ENCODE assay signal across 1 cellular context in the genomic region with DNA sequence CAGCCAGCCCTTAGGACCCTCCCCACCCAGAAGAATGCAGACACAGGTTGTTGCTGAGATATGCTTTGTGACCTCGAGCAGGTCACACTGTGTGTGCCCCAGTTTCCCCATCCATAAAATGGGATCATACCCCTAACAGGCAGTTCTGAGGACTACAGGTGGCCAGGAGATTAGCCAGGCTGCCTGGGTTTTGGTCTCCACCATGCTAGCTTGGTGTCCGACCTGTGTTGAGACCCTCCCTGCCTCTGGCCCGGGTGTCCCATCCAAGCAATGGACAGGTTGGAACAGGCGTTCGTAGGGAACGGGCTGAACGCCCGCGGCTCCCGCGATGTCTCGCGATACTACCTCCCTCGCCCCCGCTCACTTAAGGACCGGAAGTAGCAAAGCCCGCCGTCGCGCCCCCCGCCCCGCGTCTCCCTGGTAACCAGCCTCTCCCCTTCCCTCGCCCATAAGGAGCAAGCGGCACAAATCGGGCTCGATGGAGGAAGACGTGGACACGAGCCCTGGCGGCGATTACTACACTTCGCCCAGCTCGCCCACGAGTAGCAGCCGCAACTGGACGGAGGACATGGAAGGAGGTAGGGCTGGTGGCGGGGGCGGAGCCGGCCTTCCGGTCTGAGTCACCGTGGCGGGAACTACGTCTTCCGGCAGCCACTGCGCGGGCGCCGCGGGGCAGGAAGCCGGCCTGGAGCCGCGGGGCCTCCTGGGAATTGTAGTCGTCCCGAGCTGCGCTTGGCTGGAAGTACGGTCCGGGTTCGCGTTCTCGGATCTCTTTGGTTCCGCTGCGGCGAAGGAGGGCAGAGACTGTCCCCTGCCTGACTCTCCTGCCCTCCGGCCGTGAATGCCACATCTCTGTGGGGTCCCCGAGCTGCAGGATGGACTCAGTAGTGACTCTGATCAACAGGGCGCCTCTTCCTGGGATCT.
A peak's percentile ranks its signal among the peaks of the same experiment; 100 is the strongest.
TF ChIP-seq lines count a peak whose summit lies in the region.

No MANE protein-coding gene starts in this region.

TF ChIP-seq in K562, 482 proteins besides CTCF, POLR2A, EP300 and RAD21 (continued from another document and continues in another):
- TF ChIP-seq, protein P1, sequence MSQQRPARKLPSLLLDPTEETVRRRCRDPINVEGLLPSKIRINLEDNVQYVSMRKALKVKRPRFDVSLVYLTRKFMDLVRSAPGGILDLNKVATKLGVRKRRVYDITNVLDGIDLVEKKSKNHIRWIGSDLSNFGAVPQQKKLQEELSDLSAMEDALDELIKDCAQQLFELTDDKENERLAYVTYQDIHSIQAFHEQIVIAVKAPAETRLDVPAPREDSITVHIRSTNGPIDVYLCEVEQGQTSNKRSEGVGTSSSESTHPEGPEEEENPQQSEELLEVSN (IDR thresholded peaks at IDR 0.05; ENCODE audit: borderline replicate concordance in 1 of 2, extremely low read depth in 1 of 2, insufficient read depth in 1 of 2, insufficient read length in 1 of 2, low read depth in 1 of 2, low read length in 1 of 2, poor library complexity in 1 of 2, severe bottlenecking in 1 of 2) = peak; percentile 67 to 74
- TF ChIP-seq, protein P2, sequence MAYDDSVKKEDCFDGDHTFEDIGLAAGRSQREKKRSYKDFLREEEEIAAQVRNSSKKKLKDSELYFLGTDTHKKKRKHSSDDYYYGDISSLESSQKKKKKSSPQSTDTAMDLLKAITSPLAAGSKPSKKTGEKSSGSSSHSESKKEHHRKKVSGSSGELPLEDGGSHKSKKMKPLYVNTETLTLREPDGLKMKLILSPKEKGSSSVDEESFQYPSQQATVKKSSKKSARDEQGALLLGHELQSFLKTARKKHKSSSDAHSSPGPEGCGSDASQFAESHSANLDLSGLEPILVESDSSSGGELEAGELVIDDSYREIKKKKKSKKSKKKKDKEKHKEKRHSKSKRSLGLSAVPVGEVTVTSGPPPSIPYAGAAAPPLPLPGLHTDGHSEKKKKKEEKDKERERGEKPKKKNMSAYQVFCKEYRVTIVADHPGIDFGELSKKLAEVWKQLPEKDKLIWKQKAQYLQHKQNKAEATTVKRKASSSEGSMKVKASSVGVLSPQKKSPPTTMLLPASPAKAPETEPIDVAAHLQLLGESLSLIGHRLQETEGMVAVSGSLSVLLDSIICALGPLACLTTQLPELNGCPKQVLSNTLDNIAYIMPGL (CRISPR knock-in tag; IDR thresholded peaks at IDR 0.05) = 0 out of 2 replicates have a peak, but pooled peaks have one; percentile 41
- TF ChIP-seq RBM14 (IDR thresholded peaks at IDR 0.05; ENCODE audit: borderline replicate concordance, insufficient read depth, low read depth, low read length) (no peak), ZC3H8 (IDR thresholded peaks at IDR 0.05) (no peak), BCOR (IDR thresholded peaks at IDR 0.05) (peak; percentile 99), ATF1 (CRISPR knock-in tag; IDR thresholded peaks at IDR 0.05) (no peak), ATF1 (tag; IDR thresholded peaks at IDR 0.05) (peak; percentile 84), PHB (CRISPR knock-in tag; IDR thresholded peaks at IDR 0.05) (0 out of 2 replicates have a peak, but pooled peaks have one; percentile 63), SRSF7 (optimal IDR thresholded peaks at IDR 0.05; ENCODE audit: low read depth, low read length) (no peak), HOXB6 (CRISPR knock-in tag; IDR thresholded peaks at IDR 0.05; ENCODE audit: borderline replicate concordance) (no peak), FOXM1 (IDR thresholded peaks at IDR 0.05; ENCODE audit: low read depth) (no peak), FOXM1 (CRISPR knock-in tag; IDR thresholded peaks at IDR 0.05; ENCODE audit: low read depth) (no peak), TCF7L2 (IDR thresholded peaks at IDR 0.05; ENCODE audit: low read depth, low read length) (no peak), MIER1 (IDR thresholded peaks at IDR 0.05; ENCODE audit: low read depth) (no peak), CC2D1A (IDR thresholded peaks at IDR 0.05) (peak; percentile 66), HMG20B (CRISPR knock-in tag; IDR thresholded peaks at IDR 0.05) (no peak), ZFPM2 (CRISPR knock-in tag; IDR thresholded peaks at IDR 0.05) (no peak), PHF8 (IDR thresholded peaks at IDR 0.05; ENCODE audit: borderline replicate concordance, low read length) (peak; percentile 67; the same call in 1 of the 2 replicates), MBD2 (IDR thresholded peaks at IDR 0.05; ENCODE audit: borderline replicate concordance, low read depth) (peak; percentile 79), SAP30 (IDR thresholded peaks at IDR 0.05; ENCODE audit: borderline replicate concordance, insufficient read depth, low read depth, low read length, poor library complexity, severe bottlenecking) (peak; percentile 77), SMAD1 (IDR thresholded peaks at IDR 0.05; ENCODE audit: low read depth, low read length, partially characterized antibody) (no peak), FOXK2 (conservative IDR thresholded peaks at IDR 0.05 in 1 of 2, IDR thresholded peaks at IDR 0.05 in 1 of 2; ENCODE audit: low read depth in 2 of 2) (peak; percentile 44 to 57; a peak in 2 of 4 replicates), BRCA1 (IDR thresholded peaks at IDR 0.05) (no peak), BRCA1 (CRISPR knock-in tag; IDR thresholded peaks at IDR 0.05) (no peak), SP1 (CRISPR knock-in tag; IDR thresholded peaks at IDR 0.05) (peak; percentile 83), KLF10 (CRISPR knock-in tag; IDR thresholded peaks at IDR 0.05) (no peak)
- TF ChIP-seq, protein P3, sequence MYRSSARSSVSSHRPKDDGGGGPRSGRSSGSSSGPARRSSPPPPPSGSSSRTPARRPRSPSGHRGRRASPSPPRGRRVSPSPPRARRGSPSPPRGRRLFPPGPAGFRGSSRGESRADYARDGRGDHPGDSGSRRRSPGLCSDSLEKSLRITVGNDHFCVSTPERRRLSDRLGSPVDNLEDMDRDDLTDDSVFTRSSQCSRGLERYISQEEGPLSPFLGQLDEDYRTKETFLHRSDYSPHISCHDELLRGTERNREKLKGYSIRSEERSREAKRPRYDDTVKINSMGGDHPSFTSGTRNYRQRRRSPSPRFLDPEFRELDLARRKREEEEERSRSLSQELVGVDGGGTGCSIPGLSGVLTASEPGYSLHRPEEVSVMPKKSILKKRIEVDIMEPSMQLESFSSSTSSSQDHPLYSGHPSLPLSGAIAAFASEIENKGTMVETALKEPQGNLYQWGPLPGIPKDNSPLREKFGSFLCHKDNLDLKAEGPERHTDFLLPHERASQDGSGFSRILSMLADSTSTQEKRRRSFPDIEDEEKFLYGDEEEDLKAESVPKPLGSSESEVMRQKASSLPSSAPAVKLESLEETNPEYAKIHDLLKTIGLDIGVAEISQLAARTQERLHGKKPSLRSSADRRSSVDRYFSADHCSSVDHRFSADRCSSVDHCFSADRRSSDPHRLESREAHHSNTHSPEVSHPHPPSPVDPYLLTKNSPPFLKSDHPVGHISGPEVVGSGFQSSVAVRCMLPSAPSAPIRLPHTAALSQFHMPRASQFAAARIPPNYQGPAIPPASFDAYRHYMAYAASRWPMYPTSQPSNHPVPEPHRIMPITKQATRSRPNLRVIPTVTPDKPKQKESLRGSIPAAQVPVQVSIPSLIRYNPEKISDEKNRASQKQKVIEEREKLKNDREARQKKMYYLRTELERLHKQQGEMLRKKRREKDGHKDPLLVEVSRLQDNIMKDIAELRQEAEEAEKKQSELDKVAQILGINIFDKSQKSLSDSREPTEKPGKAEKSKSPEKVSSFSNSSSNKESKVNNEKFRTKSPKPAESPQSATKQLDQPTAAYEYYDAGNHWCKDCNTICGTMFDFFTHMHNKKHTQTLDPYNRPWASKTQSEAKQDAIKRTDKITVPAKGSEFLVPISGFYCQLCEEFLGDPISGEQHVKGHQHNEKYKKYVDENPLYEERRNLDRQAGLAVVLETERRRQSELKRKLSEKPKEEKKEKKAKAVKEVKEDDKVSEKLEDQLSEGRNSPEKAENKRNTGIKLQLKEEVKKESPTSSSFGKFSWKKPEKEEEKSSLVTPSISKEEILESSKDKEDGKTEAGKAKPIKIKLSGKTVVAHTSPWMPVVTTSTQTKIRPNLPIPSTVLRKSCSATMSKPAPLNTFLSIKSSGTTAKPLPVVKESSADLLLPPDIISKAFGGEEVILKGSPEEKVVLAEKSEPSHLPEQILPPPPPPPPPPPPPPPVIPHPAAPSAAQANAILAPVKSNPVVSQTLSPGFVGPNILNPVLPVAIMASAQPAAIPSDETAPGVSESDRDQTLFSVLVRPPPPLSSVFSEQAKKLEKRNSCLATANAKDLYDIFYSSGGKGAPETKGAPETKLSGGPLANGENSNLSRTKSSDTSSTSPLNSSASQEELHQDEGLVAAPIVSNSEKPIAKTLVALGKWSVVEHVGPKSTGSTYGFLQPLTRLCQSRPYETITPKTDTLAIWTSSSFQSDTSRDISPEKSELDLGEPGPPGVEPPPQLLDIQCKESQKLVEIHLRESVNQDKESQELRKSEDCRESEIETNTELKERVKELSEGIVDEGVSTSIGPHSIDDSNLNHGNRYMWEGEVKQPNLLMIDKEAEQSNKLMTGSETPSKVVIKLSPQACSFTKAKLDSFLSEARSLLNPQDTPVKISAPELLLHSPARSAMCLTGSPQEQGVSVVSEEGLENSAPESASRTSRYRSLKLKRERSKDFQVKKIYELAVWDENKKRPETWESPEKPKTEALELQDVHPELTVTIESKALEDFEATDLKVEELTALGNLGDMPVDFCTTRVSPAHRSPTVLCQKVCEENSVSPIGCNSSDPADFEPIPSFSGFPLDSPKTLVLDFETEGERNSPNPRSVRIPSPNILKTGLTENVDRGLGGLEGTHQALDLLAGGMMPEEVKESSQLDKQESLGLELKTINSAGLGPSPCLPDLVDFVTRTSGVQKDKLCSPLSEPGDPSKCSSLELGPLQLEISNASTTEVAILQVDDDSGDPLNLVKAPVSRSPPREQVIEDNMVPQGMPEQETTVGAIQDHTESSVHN (IDR thresholded peaks at IDR 0.05; ENCODE audit: borderline replicate concordance in 1 of 2, low read depth in 1 of 2) = no peak
- TF ChIP-seq, protein P4, sequence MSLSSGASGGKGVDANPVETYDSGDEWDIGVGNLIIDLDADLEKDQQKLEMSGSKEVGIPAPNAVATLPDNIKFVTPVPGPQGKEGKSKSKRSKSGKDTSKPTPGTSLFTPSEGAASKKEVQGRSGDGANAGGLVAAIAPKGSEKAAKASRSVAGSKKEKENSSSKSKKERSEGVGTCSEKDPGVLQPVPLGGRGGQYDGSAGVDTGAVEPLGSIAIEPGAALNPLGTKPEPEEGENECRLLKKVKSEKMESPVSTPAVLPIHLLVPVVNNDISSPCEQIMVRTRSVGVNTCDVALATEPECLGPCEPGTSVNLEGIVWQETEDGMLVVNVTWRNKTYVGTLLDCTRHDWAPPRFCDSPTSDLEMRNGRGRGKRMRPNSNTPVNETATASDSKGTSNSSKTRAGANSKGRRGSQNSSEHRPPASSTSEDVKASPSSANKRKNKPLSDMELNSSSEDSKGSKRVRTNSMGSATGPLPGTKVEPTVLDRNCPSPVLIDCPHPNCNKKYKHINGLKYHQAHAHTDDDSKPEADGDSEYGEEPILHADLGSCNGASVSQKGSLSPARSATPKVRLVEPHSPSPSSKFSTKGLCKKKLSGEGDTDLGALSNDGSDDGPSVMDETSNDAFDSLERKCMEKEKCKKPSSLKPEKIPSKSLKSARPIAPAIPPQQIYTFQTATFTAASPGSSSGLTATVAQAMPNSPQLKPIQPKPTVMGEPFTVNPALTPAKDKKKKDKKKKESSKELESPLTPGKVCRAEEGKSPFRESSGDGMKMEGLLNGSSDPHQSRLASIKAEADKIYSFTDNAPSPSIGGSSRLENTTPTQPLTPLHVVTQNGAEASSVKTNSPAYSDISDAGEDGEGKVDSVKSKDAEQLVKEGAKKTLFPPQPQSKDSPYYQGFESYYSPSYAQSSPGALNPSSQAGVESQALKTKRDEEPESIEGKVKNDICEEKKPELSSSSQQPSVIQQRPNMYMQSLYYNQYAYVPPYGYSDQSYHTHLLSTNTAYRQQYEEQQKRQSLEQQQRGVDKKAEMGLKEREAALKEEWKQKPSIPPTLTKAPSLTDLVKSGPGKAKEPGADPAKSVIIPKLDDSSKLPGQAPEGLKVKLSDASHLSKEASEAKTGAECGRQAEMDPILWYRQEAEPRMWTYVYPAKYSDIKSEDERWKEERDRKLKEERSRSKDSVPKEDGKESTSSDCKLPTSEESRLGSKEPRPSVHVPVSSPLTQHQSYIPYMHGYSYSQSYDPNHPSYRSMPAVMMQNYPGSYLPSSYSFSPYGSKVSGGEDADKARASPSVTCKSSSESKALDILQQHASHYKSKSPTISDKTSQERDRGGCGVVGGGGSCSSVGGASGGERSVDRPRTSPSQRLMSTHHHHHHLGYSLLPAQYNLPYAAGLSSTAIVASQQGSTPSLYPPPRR (CRISPR knock-in tag; IDR thresholded peaks at IDR 0.05; ENCODE audit: borderline replicate concordance) = no peak
- TF ChIP-seq, protein P5, sequence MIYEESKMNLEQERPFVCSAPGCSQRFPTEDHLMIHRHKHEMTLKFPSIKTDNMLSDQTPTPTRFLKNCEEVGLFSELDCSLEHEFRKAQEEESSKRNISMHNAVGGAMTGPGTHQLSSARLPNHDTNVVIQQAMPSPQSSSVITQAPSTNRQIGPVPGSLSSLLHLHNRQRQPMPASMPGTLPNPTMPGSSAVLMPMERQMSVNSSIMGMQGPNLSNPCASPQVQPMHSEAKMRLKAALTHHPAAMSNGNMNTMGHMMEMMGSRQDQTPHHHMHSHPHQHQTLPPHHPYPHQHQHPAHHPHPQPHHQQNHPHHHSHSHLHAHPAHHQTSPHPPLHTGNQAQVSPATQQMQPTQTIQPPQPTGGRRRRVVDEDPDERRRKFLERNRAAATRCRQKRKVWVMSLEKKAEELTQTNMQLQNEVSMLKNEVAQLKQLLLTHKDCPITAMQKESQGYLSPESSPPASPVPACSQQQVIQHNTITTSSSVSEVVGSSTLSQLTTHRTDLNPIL (CRISPR knock-in tag; IDR thresholded peaks at IDR 0.05) = no peak
- TF ChIP-seq, protein P6, sequence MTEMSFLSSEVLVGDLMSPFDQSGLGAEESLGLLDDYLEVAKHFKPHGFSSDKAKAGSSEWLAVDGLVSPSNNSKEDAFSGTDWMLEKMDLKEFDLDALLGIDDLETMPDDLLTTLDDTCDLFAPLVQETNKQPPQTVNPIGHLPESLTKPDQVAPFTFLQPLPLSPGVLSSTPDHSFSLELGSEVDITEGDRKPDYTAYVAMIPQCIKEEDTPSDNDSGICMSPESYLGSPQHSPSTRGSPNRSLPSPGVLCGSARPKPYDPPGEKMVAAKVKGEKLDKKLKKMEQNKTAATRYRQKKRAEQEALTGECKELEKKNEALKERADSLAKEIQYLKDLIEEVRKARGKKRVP (CRISPR knock-in tag; IDR thresholded peaks at IDR 0.05) = no peak
- TF ChIP-seq, protein P7, sequence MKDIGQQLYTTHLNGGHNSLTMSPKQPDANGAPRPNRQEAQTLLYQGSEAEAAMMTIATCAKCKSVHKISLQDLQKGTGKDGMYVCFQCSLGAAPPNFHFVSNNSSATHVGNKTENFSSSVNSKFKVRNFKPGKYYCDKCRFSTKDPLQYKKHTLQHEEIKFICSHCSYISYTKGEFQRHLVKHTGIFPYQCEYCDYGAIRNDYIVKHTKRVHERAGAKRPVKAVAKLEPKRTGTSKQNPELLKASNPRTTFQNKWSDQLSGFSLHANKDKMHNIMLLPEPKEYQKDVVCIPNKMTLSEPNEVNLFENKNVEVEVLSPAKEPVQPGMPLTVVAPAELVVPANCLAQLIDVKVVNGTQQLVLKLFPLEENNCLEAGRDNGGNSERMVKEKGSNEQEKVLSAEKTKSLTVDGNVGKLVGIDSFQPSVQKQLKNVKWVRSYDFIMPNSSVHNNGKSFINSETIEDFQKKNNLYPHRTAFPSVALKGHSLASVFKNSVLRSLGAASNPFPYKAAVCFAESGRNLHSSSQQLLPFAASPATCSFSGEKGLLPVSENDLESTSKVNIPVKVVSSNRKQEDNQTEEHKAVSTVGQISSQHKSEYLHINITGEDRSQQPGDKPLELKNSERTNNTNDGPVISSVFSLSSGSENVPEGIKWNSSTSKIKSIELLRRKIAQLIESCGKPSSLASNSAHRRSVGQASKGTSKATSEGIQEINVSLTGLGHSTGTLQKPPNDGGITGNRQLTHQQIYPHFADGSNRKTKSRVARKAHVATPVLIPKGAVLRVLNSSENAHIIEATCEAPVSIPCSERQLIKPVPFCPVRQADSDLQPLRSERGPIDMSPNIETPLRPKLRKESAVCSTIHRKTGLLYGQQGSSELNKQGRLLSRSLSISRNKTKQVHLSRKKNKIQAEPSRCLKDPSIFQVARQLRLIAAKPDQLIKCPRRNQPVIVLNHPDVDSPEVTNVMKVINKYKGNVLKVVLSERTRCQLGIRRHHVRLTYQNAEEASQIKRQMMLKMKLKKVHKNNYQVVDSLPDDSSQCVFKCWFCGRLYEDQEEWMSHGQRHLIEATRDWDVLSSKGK (CRISPR knock-in tag; IDR thresholded peaks at IDR 0.05) = no peak
